In genomic region chr1:221643404-221644175, GRCh38 we compare ENCODE assay signal across 13 cellular contexts.
DNase-seq lines count a peak whose midpoint lies in the region; ATAC-seq and TF ChIP-seq lines count a peak whose summit lies in the region.
"Had no signal": no experiment of that assay in that cellular context is flagged by ENCODE, and none has a peak within 500 bp of the region (broad histone marks: within the 10 kb centered on the region; RNA-seq: fewer than 3 reads in every experiment).

No MANE protein-coding gene starts in this region.

- H3K27me3 ChIP-seq in OCI-LY1 (ENCODE audit: insufficient read depth, low read length) (no peaks in the 10 kb centered on the region), suprapubic skin (no peaks in the 10 kb centered on the region)
- H3K27me3 ChIP-seq: cardiac muscle cell had no signal

- no peaks in the 10 kb centered on the region for H3K36me3 ChIP-seq in OCI-LY1 (ENCODE audit: insufficient read depth, low read length)
- H3K36me3 ChIP-seq in suprapubic skin: no peaks in the 10 kb centered on the region
- H3K36me3 ChIP-seq: cardiac muscle cell had no signal

- no peaks in the 10 kb centered on the region for H3K79me2 ChIP-seq in OCI-LY1 (ENCODE audit: insufficient read depth, low read length)

- DNase-seq in NCI-H526 treated with DMSO at 0.1 percent for 48 hours (lab: John Stamatoyannopoulos, UW): no peak
- DNase-seq in stimulated activated CD4-positive, alpha-beta T cell treated with anti-CD3 and anti-CD28 coated beads, Interleukin-4, amount 100 ng/mL, for 24 hours: no peak
- DNase-seq in suprapubic skin (ENCODE audit: low spot score in 2 of 2): no peak
- no peak for DNase-seq in foreskin fibroblast
- DNase-seq: activated effector memory CD4-positive, alpha-beta T cell treated with Interleukin-2 at 50 U/mL for 16 hours; hippocampal formation; posterior cingulate gyrus; T-helper 17 cell had no signal

- no peak for TF ChIP-seq POLR2A in suprapubic skin (IDR thresholded peaks at IDR 0.05)

- no peak for TF ChIP-seq EP300 in suprapubic skin (IDR thresholded peaks at IDR 0.05)

- H3K9me2 ChIP-seq in OCI-LY1 (ENCODE audit: low read depth, low read length): no peaks in the 10 kb centered on the region

- H2AFZ ChIP-seq in OCI-LY1 (ENCODE audit: low read length): 0 out of 2 replicates have a peak overlapping the region, but pooled peaks have one; percentile 45

- no peak overlapping the region for H3K4me3 ChIP-seq in OCI-LY1 (ENCODE audit: low read depth, low read length, poor library complexity, severe bottlenecking)
- no peak overlapping the region for H3K4me3 ChIP-seq in suprapubic skin
- H3K4me3 ChIP-seq in foreskin fibroblast (ENCODE audit: low read depth in 1 of 2, low read length in 2 of 2): no peak overlapping the region
- H3K4me3 ChIP-seq: cardiac muscle cell had no signal

- H3K27ac ChIP-seq in OCI-LY1 (ENCODE audit: low read depth, low read length, poor library complexity, severe bottlenecking) (no peak overlapping the region), suprapubic skin (no peak overlapping the region)
- H3K27ac ChIP-seq: cardiac muscle cell had no signal

- H3K9me3 ChIP-seq in OCI-LY1 (ENCODE audit: low read length): 0 out of 2 replicates have a peak, but pooled peaks cover 3% of the 10 kb centered on the region
- no peaks in the 10 kb centered on the region for H3K9me3 ChIP-seq in suprapubic skin

- peak; percentile 75 for ATAC-seq in GM18511 (IDR thresholded peaks at IDR 0.05; ENCODE audit: unreplicated experiment)
- ATAC-seq in GM21367 (IDR thresholded peaks at IDR 0.05; ENCODE audit: unreplicated experiment): peak; percentile 55
- ATAC-seq in HG03025 (IDR thresholded peaks at IDR 0.05; ENCODE audit: low FRiP score, unreplicated experiment): peak; percentile 70
- ATAC-seq: T-helper 17 cell had no signal

- peaks cover 27% of the 10 kb centered on the region for H3K4me1 ChIP-seq in OCI-LY1 (ENCODE audit: insufficient read depth, low read length, severe bottlenecking)
- no peaks in the 10 kb centered on the region for H3K4me1 ChIP-seq in suprapubic skin

- no peak overlapping the region for H3K4me2 ChIP-seq in OCI-LY1 (ENCODE audit: low read length)

- H3K9ac ChIP-seq in OCI-LY1 (ENCODE audit: low read length): no peak overlapping the region

- TF ChIP-seq CTCF in OCI-LY1 (IDR thresholded peaks at IDR 0.05; ENCODE audit: low read length): no peak
- no peak for TF ChIP-seq CTCF in suprapubic skin (IDR thresholded peaks at IDR 0.05)
- TF ChIP-seq CTCF in foreskin fibroblast (IDR thresholded peaks at IDR 0.05; ENCODE audit: low read depth, low read length): no peak

- WGBS in suprapubic skin: 70% methylated on average over 1 of the region's 1 CpG

- no peaks in the 10 kb centered on the region for H4K20me1 ChIP-seq in OCI-LY1 (ENCODE audit: insufficient read depth, low read length)

- H3F3A ChIP-seq in OCI-LY1 (ENCODE audit: insufficient read depth, low read length): no peaks in the 10 kb centered on the region
